Comparison of ENCODE assay signal across 31 cellular contexts in the genomic region with DNA sequence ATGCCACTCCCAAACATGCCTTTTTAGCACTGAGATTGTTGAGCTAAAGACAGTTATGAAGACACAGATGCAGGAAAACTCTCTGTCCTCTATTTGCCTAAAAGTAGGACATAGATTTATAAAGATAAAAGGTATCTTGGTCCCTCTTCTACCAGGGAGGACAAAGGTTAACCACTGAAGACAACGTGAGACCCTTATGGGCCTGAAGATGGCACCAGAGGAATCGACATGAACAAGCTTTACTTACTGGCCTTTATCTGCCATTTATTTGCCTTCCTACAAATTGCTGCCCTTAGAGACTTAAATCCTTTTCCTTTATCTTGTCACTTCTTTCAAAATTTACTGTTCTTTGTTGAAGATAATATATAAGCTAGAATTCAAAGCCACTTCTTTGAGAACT.
A peak's percentile ranks its signal among the peaks of the same experiment; 100 is the strongest.
DNase-seq lines count a peak whose midpoint lies in the region; ATAC-seq and TF ChIP-seq lines count a peak whose summit lies in the region.
"Had no signal": no experiment of that assay in that cellular context is flagged by ENCODE, and none has a peak within 500 bp of the region (broad histone marks: within the 10 kb centered on the region; RNA-seq: fewer than 3 reads in every experiment).

No MANE protein-coding gene starts in this region.

- WGBS in liver = 44% methylated on average over 2 of the region's 2 CpGs

- ATAC-seq in WTC11 (peak; percentile 59; the same call in 1 of the 2 replicates), GM18870 (IDR thresholded peaks at IDR 0.05; ENCODE audit: unreplicated experiment) (no peak), esophagus mucosa (no peak)
- ATAC-seq: activated naive CD8-positive, alpha-beta T cell treated with anti-CD3 and anti-CD28 coated beads, Interleukin-2, amount 50 U/mL, for 24 hours; activated T-cell treated with anti-CD3 and anti-CD28 coated beads, Interleukin-2, amount 50 U/mL, for 4 hours; stimulated activated effector memory CD8-positive, alpha-beta T cell treated with anti-CD3 and anti-CD28 coated beads, Interleukin-12 subunit alpha, Interleukin-12 subunit beta, amount 100 ng/mL, for 72 hours; T-helper 17 cell; upper lobe of right lung had no signal

- H3K27ac ChIP-seq in liver (ENCODE audit: low read depth in 1 of 2, low read length in 2 of 2) = no peak overlapping the region
- H3K27ac ChIP-seq: BLaER1, GM23248, neutrophil, sigmoid colon, upper lobe of right lung had no signal

- H3K4me3 Mint-ChIP-seq in WTC11 = no peak overlapping the region
- H3K4me3 Mint-ChIP-seq: activated naive CD8-positive, alpha-beta T cell treated with anti-CD3 and anti-CD28 coated beads, Interleukin-2, amount 50 U/mL, for 24 hours; activated T-cell treated with anti-CD3 and anti-CD28 coated beads, Interleukin-2, amount 50 U/mL, for 4 hours; memory B cell; stimulated activated effector memory CD8-positive, alpha-beta T cell treated with anti-CD3 and anti-CD28 coated beads, Interleukin-12 subunit alpha, Interleukin-12 subunit beta, amount 100 ng/mL, for 72 hours; T-helper 17 cell had no signal

- no peaks in the 10 kb centered on the region for H3K36me3 ChIP-seq in NT2/D1 (ENCODE audit: insufficient read depth, insufficient read length, low read length)
- no peaks in the 10 kb centered on the region for H3K36me3 ChIP-seq in liver (ENCODE audit: control insufficient read depth in 4 of 4, insufficient read depth in 3 of 4, low read depth in 1 of 4, low read length in 3 of 4)
- H3K36me3 ChIP-seq: neutrophil, sigmoid colon, upper lobe of right lung had no signal

- DNase-seq in ELR (ENCODE audit: low read depth) = peak; percentile 3
- DNase-seq in NT2/D1 (ENCODE audit: low read depth, low spot score) = peak; percentile 6
- no peak for DNase-seq in WTC11 (ENCODE audit: low spot score)
- no peak for DNase-seq in iPS-NIHi11 (ENCODE audit: low spot score)
- no peak for DNase-seq in inferior parietal cortex (ENCODE audit: extremely low spot score)
- DNase-seq: activated CD4-positive, alpha-beta T cell treated with anti-CD3 and anti-CD28 coated beads for 4 hours; activated naive CD8-positive, alpha-beta T cell treated with anti-CD3 and anti-CD28 coated beads, Interleukin-2, amount 50 U/mL, for 24 hours; activated T-cell treated with anti-CD3 and anti-CD28 coated beads, Interleukin-2, amount 50 U/mL, for 4 hours; Caco-2; caudate nucleus; dermis blood vessel endothelial cell; DMS79 treated with DMSO at 0.1 percent for 48 hours; glutamatergic neuron; GM23248; Kasumi-1; NCI-H1092 treated with DMSO at 0.1 percent for 48 hours; NCI-H1930; NCI-H526 treated with DMSO at 0.1 percent for 48 hours; sigmoid colon; SK-N-SH; stimulated activated CD4-positive, alpha-beta T cell treated with anti-CD3 and anti-CD28 coated beads, Interleukin-4, amount 100 ng/mL, for 24 hours; substantia nigra; T-helper 17 cell; upper lobe of right lung had no signal

- POLR2A ChIA-PET in WTC11 (lab: Charles Lee) = no interaction called here

- H3K9ac ChIP-seq in NT2/D1 (ENCODE audit: insufficient read length, low read depth) (no peak overlapping the region), liver (ENCODE audit: low read depth in 1 of 2, low read length in 2 of 2) (no peak overlapping the region)
- H3K9ac ChIP-seq: BLaER1, GM23248, SK-N-SH had no signal

- peaks cover 27% of the 10 kb centered on the region for H3K9me3 ChIP-seq in NT2/D1 (ENCODE audit: insufficient read depth, low read length)
- H3K9me3 ChIP-seq in liver (ENCODE audit: control insufficient read depth in 4 of 4, low read length in 3 of 4) = peaks cover 1 to 14% (median 4%) of the 10 kb centered on the region in 4 donors

- H3K36me3 Mint-ChIP-seq in WTC11 = peaks cover 29% of the 10 kb centered on the region
- H3K36me3 Mint-ChIP-seq: memory B cell; stimulated activated effector memory CD8-positive, alpha-beta T cell treated with anti-CD3 and anti-CD28 coated beads, Interleukin-12 subunit alpha, Interleukin-12 subunit beta, amount 100 ng/mL, for 72 hours had no signal

- H3K4me1 ChIP-seq in NT2/D1 (ENCODE audit: insufficient read depth, insufficient read length) = no peaks in the 10 kb centered on the region
- no peaks in the 10 kb centered on the region for H3K4me1 ChIP-seq in liver (ENCODE audit: control insufficient read depth in 4 of 4, insufficient read depth in 4 of 4, low read length in 3 of 4)
- H3K4me1 ChIP-seq: BLaER1, Caco-2, sigmoid colon, upper lobe of right lung had no signal

- CTCF ChIA-PET in WTC11 (lab: Charles Lee) = interaction anchor here (0.6 to 1.6 kb wide), 2 partner anchors 9 to 276 kb away, joined by 3 to 6 read pairs; no protein-coding TSS in a partner anchor

- peak; percentile 28 to 48 for TF ChIP-seq RAD21 in liver (IDR thresholded peaks at IDR 0.05)

- no peaks in the 10 kb centered on the region for H3K4me1 Mint-ChIP-seq in WTC11
- H3K4me1 Mint-ChIP-seq: activated naive CD8-positive, alpha-beta T cell treated with anti-CD3 and anti-CD28 coated beads, Interleukin-2, amount 50 U/mL, for 24 hours; memory B cell; stimulated activated effector memory CD8-positive, alpha-beta T cell treated with anti-CD3 and anti-CD28 coated beads, Interleukin-12 subunit alpha, Interleukin-12 subunit beta, amount 100 ng/mL, for 72 hours; T-helper 17 cell had no signal

- H3K4me3 ChIP-seq in NT2/D1 (ENCODE audit: insufficient read length, low read depth) (no peak overlapping the region), liver (ENCODE audit: low read depth in 1 of 3, low read length in 3 of 3) (no peak overlapping the region)
- H3K4me3 ChIP-seq: BLaER1, GM23248, sigmoid colon, upper lobe of right lung had no signal

- TF ChIP-seq CTCF in WTC11 (IDR thresholded peaks at IDR 0.05) (no peak), liver (IDR thresholded peaks at IDR 0.05; ENCODE audit: low read depth, low read length, missing input control) (peak; percentile 2)

- peaks cover 33% of the 10 kb centered on the region for H3K9me3 Mint-ChIP-seq in WTC11

- H3K27me3 ChIP-seq in NT2/D1 (ENCODE audit: insufficient read depth, insufficient read length) = no peaks in the 10 kb centered on the region
- H3K27me3 ChIP-seq in liver (ENCODE audit: control insufficient read depth in 4 of 4, insufficient read depth in 4 of 4, low read length in 3 of 4) = no peaks in the 10 kb centered on the region
- H3K27me3 ChIP-seq: BLaER1, neutrophil, sigmoid colon, upper lobe of right lung had no signal

- no peak overlapping the region for H3K27ac Mint-ChIP-seq in WTC11
- H3K27ac Mint-ChIP-seq: activated naive CD8-positive, alpha-beta T cell treated with anti-CD3 and anti-CD28 coated beads, Interleukin-2, amount 50 U/mL, for 24 hours; memory B cell; stimulated activated effector memory CD8-positive, alpha-beta T cell treated with anti-CD3 and anti-CD28 coated beads, Interleukin-12 subunit alpha, Interleukin-12 subunit beta, amount 100 ng/mL, for 72 hours; T-helper 17 cell had no signal

- no peaks in the 10 kb centered on the region for H3K27me3 Mint-ChIP-seq in WTC11 (ENCODE audit: low read depth)
- H3K27me3 Mint-ChIP-seq: memory B cell, T-helper 17 cell had no signal

TF ChIP-seq in WTC11, 78 proteins besides CTCF, POLR2A, EP300 and RAD21 (continues in another document):
- no peak for TF ChIP-seq CBFB (CRISPR knock-in tag; IDR thresholded peaks at IDR 0.05; ENCODE audit: low read depth)
- no peak for TF ChIP-seq GABPB1 (CRISPR knock-in tag; IDR thresholded peaks at IDR 0.05)
- TF ChIP-seq FOXK1 (CRISPR knock-in tag; IDR thresholded peaks at IDR 0.05) = no peak
- no peak for TF ChIP-seq SMAD4 (CRISPR knock-in tag; IDR thresholded peaks at IDR 0.05)
- TF ChIP-seq ZNF138 (CRISPR knock-in tag; conservative IDR thresholded peaks at IDR 0.05) = no peak
- TF ChIP-seq, protein P1, sequence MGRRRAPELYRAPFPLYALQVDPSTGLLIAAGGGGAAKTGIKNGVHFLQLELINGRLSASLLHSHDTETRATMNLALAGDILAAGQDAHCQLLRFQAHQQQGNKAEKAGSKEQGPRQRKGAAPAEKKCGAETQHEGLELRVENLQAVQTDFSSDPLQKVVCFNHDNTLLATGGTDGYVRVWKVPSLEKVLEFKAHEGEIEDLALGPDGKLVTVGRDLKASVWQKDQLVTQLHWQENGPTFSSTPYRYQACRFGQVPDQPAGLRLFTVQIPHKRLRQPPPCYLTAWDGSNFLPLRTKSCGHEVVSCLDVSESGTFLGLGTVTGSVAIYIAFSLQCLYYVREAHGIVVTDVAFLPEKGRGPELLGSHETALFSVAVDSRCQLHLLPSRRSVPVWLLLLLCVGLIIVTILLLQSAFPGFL (CRISPR knock-in tag; IDR thresholded peaks at IDR 0.05; ENCODE audit: borderline replicate concordance) = no peak
- TF ChIP-seq JAZF1 (CRISPR knock-in tag; IDR thresholded peaks at IDR 0.05) = no peak
- TF ChIP-seq NFE2L1 (CRISPR knock-in tag; IDR thresholded peaks at IDR 0.05) = no peak
- no peak for TF ChIP-seq CREB1 (CRISPR knock-in tag; IDR thresholded peaks at IDR 0.05)
- TF ChIP-seq NR2C2 (CRISPR knock-in tag; IDR thresholded peaks at IDR 0.05) = no peak

TF ChIP-seq in liver, 16 proteins besides CTCF, POLR2A, EP300 and RAD21 (continues in another document):
- TF ChIP-seq, protein P2, sequence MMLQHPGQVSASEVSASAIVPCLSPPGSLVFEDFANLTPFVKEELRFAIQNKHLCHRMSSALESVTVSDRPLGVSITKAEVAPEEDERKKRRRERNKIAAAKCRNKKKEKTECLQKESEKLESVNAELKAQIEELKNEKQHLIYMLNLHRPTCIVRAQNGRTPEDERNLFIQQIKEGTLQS (IDR thresholded peaks at IDR 0.05) = no peak
- TF ChIP-seq TAF1 (conservative IDR thresholded peaks at IDR 0.05) = no peak
- no peak for TF ChIP-seq HNF4G (IDR thresholded peaks at IDR 0.05)
- no peak for TF ChIP-seq YY1 (IDR thresholded peaks at IDR 0.05)
- TF ChIP-seq, protein P3, sequence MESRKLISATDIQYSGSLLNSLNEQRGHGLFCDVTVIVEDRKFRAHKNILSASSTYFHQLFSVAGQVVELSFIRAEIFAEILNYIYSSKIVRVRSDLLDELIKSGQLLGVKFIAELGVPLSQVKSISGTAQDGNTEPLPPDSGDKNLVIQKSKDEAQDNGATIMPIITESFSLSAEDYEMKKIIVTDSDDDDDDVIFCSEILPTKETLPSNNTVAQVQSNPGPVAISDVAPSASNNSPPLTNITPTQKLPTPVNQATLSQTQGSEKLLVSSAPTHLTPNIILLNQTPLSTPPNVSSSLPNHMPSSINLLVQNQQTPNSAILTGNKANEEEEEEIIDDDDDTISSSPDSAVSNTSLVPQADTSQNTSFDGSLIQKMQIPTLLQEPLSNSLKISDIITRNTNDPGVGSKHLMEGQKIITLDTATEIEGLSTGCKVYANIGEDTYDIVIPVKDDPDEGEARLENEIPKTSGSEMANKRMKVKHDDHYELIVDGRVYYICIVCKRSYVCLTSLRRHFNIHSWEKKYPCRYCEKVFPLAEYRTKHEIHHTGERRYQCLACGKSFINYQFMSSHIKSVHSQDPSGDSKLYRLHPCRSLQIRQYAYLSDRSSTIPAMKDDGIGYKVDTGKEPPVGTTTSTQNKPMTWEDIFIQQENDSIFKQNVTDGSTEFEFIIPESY (IDR thresholded peaks at IDR 0.05) = no peak
- no peak for TF ChIP-seq RXRA (IDR thresholded peaks at IDR 0.05)

Comparison
In these comparisons a context has a peak if more than half of its experiments do, and no peak if none do; other contexts are left out.
1. DNase-seq: peak in ELR (single experiment) and NT2/D1 (single experiment); none in WTC11 (single experiment), iPS-NIHi11 (single experiment) and inferior parietal cortex (single experiment).